ENCODE assay signal across 10 cellular contexts in the genomic region with DNA sequence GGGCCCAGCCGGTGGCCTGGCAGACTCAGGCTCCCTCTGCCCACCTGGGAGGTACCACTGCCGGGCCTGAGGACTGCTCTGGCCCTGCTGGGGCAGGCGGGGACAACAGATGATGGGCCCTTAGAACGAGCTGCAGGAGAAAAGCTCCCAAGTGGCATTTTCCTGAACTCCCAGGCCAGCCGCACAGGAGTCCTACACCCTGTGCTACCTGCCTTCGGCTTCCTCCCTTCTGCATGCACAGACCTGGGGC. TPM values are rescaled to one million over a fixed set of nuclear protein-coding genes. Genes with fewer than 3 reads are reported as not detected.
DNase-seq lines count a peak whose midpoint lies in the region; ATAC-seq, FAIRE-seq and TF ChIP-seq lines count a peak whose summit lies in the region.
"Had no signal": no experiment of that assay in that cellular context is flagged by ENCODE, and none has a peak within 500 bp of the region (broad histone marks: within the 10 kb centered on the region; RNA-seq: fewer than 3 reads in every experiment).

No MANE protein-coding gene starts in this region.

- no peak for TF ChIP-seq EP300 in transverse colon (IDR thresholded peaks at IDR 0.05; ENCODE audit: low read depth)

- no peak overlapping the region for H3K4me3 ChIP-seq in transverse colon
- H3K4me3 ChIP-seq in kidney (ENCODE audit: low read length in 2 of 2) = no peak overlapping the region

- H3K9me3 ChIP-seq in transverse colon (no peaks in the 10 kb centered on the region), kidney (ENCODE audit: control insufficient read depth in 1 of 2, low read length in 2 of 2) (no peaks in the 10 kb centered on the region)

- H3K27ac ChIP-seq in transverse colon (peak overlapping the region; percentile 61 to 86 (median 82)), kidney (ENCODE audit: low read depth in 2 of 2, low read length in 2 of 2) (peak overlapping the region in 1 of 2 donors; percentile 56)
- H3K27ac ChIP-seq: C4-2B had no signal

- H3K4me3 Mint-ChIP-seq in activated CD4-positive, alpha-beta T cell treated with anti-CD3 and anti-CD28 coated beads, Interleukin-2, amount 10 ng/mL, durations not matched to agents 7 days and 5 days = peak overlapping the region; percentile 62

- in situ Hi-C loops in transverse colon (cut with MboI; ENCODE audit: low pct_ligation_motif_present in 1 of 4, low pct_unique_long_range_greater_than_20kb in 1 of 4, low sequenced_read_pairs in 3 of 4) = no loop called here

- peaks cover 42% of the 10 kb centered on the region for H3K4me1 Mint-ChIP-seq in activated CD4-positive, alpha-beta T cell treated with anti-CD3 and anti-CD28 coated beads, Interleukin-2, amount 10 ng/mL, durations not matched to agents 7 days and 5 days

- H3K36me3 ChIP-seq in transverse colon (peaks cover 0 to 13% (median 4%) of the 10 kb centered on the region in 4 donors), kidney (ENCODE audit: control insufficient read depth in 1 of 2, insufficient read depth in 2 of 2, low read length in 2 of 2) (peaks cover 6 to 16% of the 10 kb centered on the region in 2 donors)

- peak overlapping the region; percentile 96 for H3K27ac Mint-ChIP-seq in activated CD4-positive, alpha-beta T cell treated with anti-CD3 and anti-CD28 coated beads, Interleukin-2, amount 10 ng/mL, durations not matched to agents 7 days and 5 days
- peak overlapping the region in 1 of 2 donors; percentile 29 for H3K27ac Mint-ChIP-seq in activated naive CD4-positive, alpha-beta T cell treated with anti-CD3 and anti-CD28 coated beads, Interleukin-2, amount 50 U/mL, for 72 hours

- no peaks in the 10 kb centered on the region for H3K27me3 Mint-ChIP-seq in activated CD4-positive, alpha-beta T cell treated with anti-CD3 and anti-CD28 coated beads, Interleukin-2, amount 10 ng/mL, durations not matched to agents 7 days and 5 days

- WGBS in transverse colon (ENCODE audit: low coverage in 1 of 2), 2 donors = 83% methylated on average over 1 of the region's 6 CpGs; no CpG with 5 or more reads in 1 of the 2 donors

- CTCF ChIA-PET in activated CD4-positive, alpha-beta T cell treated with anti-CD3 and anti-CD28 coated beads, Interleukin-2, amount 10 ng/mL, durations not matched to agents 7 days and 5 days (lab: Charles Lee) = interaction anchor here (0.8 to 2.0 kb wide), 6 partner anchors 9 to 106 kb away, joined by 3 to 7 read pairs (median 4); no protein-coding TSS in a partner anchor

- intact Hi-C loops in transverse colon (cut with DNase I; ENCODE audit: low total_unique reads) (loop anchor here (5.0 kb wide), 1 partner anchor 39 kb away; a partner anchor contains a TSS), kidney (cut with DNase I) (no loop called here)

- no peak overlapping the region for H3K9ac ChIP-seq in kidney (ENCODE audit: low read length in 2 of 2)

- no peak for FAIRE-seq in kidney (lab: Jason Lieb, UNC)

- peak in 2 of 5 experiments; percentile 58 to 77 for TF ChIP-seq CTCF in transverse colon (IDR thresholded peaks at IDR 0.05)
- no peak for TF ChIP-seq CTCF in kidney (IDR thresholded peaks at IDR 0.05; ENCODE audit: borderline replicate concordance, extremely low read depth, insufficient read depth)

- ATAC-seq in activated naive CD4-positive, alpha-beta T cell treated with anti-CD3 and anti-CD28 coated beads, Interleukin-2, amount 50 U/mL, for 72 hours = peak; percentile 41 to 52
- ATAC-seq in left lobe of liver = peak; percentile 69

- POLR2A ChIA-PET in activated CD4-positive, alpha-beta T cell treated with anti-CD3 and anti-CD28 coated beads, Interleukin-2, amount 10 ng/mL, durations not matched to agents 7 days and 5 days (lab: Charles Lee) = no interaction called here

- DNase-seq in activated CD4-positive, alpha-beta T cell treated with anti-CD3 and anti-CD28 coated beads, Interleukin-2, amount 10 ng/mL, durations not matched to agents 7 days and 5 days = no peak
- DNase-seq in activated CD4-positive, alpha-beta T cell treated with anti-CD3 and anti-CD28 coated beads, Interleukin-2, amount 50 U/mL, for 1 hour = no peak
- peak in 1 of 2 donors; percentile 50 for DNase-seq in activated naive CD4-positive, alpha-beta T cell treated with anti-CD3 and anti-CD28 coated beads, Interleukin-2, amount 50 U/mL, for 72 hours (ENCODE audit: low spot score in 2 of 2)
- DNase-seq in left lobe of liver (ENCODE audit: low spot score) (no peak), transverse colon (no peak), NAMALWA (ENCODE audit: low spot score) (no peak), GF-D8 (lab: John Stamatoyannopoulos, UW) (no peak), kidney (no peak)
- DNase-seq: NCI-H2107 had no signal

- H3K36me3 Mint-ChIP-seq in activated CD4-positive, alpha-beta T cell treated with anti-CD3 and anti-CD28 coated beads, Interleukin-2, amount 10 ng/mL, durations not matched to agents 7 days and 5 days (ENCODE audit: low read depth) = peaks cover 21% of the 10 kb centered on the region
- peaks cover 6 to 7% of the 10 kb centered on the region in 2 donors for H3K36me3 Mint-ChIP-seq in activated naive CD4-positive, alpha-beta T cell treated with anti-CD3 and anti-CD28 coated beads, Interleukin-2, amount 50 U/mL, for 72 hours

- TF ChIP-seq POLR2A in transverse colon (IDR thresholded peaks at IDR 0.05) = no peak

- H3K27me3 ChIP-seq in transverse colon = no peaks in the 10 kb centered on the region

- H3K9me3 Mint-ChIP-seq in activated CD4-positive, alpha-beta T cell treated with anti-CD3 and anti-CD28 coated beads, Interleukin-2, amount 10 ng/mL, durations not matched to agents 7 days and 5 days = no peaks in the 10 kb centered on the region
- H3K9me3 Mint-ChIP-seq in activated naive CD4-positive, alpha-beta T cell treated with anti-CD3 and anti-CD28 coated beads, Interleukin-2, amount 50 U/mL, for 72 hours = no peaks in the 10 kb centered on the region

- H3K4me1 ChIP-seq in transverse colon (peaks cover 30 to 75% (median 62%) of the 10 kb centered on the region in 4 donors), kidney (ENCODE audit: control insufficient read depth in 1 of 2, insufficient read depth in 1 of 2, low read depth in 1 of 2, low read length in 2 of 2) (peaks cover 0 to 12% of the 10 kb centered on the region in 2 donors)

RNA-seq across cellular contexts. Expression of a gene that starts 41.3 kb away (rescaled TPM):
- total RNA-seq in activated CD4-positive, alpha-beta T cell treated with anti-CD3 and anti-CD28 coated beads, Interleukin-2, amount 10 ng/mL, durations not matched to agents 7 days and 5 days = 10 to 100 TPM; 77.4 to 83.3 TPM
- 10 to 100 TPM; 26.6 to 63.4 TPM for total RNA-seq in activated naive CD4-positive, alpha-beta T cell treated with anti-CD3 and anti-CD28 coated beads, Interleukin-2, amount 50 U/mL, for 72 hours
- total RNA-seq in left lobe of liver (96.2 TPM), transverse colon (100 to 1,000 TPM; 280 to 589 (median 373) TPM), kidney (409 TPM)
- polyA plus RNA-seq in kidney (ENCODE audit: insufficient read depth, low read depth, low replicate concordance) = 525 TPM
